14 cellular contexts compared by ENCODE assay signal in genomic region chr2:233019610-233020009, GRCh38. TPM values are rescaled to one million over a fixed set of nuclear protein-coding genes. Genes with fewer than 3 reads are reported as not detected.
"Had no signal": no experiment of that assay in that cellular context is flagged by ENCODE, and none has a peak within 500 bp of the region (broad histone marks: within the 10 kb centered on the region; RNA-seq: fewer than 3 reads in every experiment).

No MANE protein-coding gene starts in this region.

RNA-seq across cellular contexts. Expression of gene NGEF, which starts 6.6 kb away (rescaled TPM):
- total RNA-seq: upper lobe of right lung had no signal

RNA-seq across cellular contexts. Expression of gene NEU2, which starts 12.9 kb away (rescaled TPM):
- total RNA-seq: stomach, subcutaneous adipose tissue, temporal lobe, testis, thoracic aorta, thyroid gland, tibial nerve, upper lobe of left lung, upper lobe of right lung, ureter, urinary bladder, uterus, vagina had no signal
- polyA plus RNA-seq: stomach, thymus, urinary bladder had no signal
